ENCODE assay signal across 9 cellular contexts in the genomic region with DNA sequence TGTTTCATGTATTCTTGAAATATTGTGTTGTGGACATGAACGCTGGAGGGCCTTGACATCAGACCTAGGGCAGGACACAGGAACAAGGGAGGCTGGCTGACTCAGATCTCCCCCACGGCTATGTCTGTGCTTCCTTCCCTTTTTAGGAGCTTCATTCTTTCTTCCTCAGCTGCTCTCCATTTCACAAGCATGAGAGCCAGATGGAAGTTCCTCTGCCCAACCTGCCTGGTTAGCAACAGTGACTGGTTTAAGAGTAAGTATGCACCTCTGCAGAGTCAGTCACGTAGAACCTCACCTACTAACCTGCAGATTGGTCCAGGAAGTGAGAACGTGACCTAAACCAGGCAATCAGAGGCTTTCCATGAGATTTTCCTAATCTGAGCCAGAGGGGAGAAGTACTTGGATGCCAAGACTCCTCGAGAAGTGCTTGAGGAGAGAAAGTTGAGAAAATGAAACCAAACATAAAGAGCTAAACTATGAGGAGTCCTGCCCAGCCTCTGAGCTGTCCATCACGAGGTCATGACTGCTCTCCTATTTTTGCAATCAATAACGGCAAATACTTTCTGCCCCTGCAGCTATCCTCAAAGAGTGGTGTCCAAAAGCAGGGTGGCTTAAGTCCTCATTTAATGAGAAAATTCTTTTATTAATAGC.
DNase-seq lines count a peak whose midpoint lies in the region; ATAC-seq and TF ChIP-seq lines count a peak whose summit lies in the region.
"Had no signal": no experiment of that assay in that cellular context is flagged by ENCODE, and none has a peak within 500 bp of the region (broad histone marks: within the 10 kb centered on the region; RNA-seq: fewer than 3 reads in every experiment).

No MANE protein-coding gene starts in this region.

- no peaks in the 10 kb centered on the region for H4K20me1 ChIP-seq in IMR-90 (ENCODE audit: insufficient read depth, low read length)

- ATAC-seq in IMR-90 (ENCODE audit: low read depth) (no peak; the same call in 1 of the 2 replicates), left lung (peak; percentile 90), upper lobe of right lung (peak; percentile 94)

- H2AK5ac ChIP-seq in IMR-90 (ENCODE audit: low read depth, low read length) = 0 out of 2 replicates have a peak overlapping the region, but pooled peaks have one; percentile 52

- 0 out of 2 replicates have a peak overlapping the region, but pooled peaks have one; percentile 5 for H3K4ac ChIP-seq in IMR-90 (ENCODE audit: low read depth, low read length)

- no CpG with 5 or more reads among the region's 7 CpGs for WGBS in IMR-90 (ENCODE audit: extremely low coverage in 2 of 2, insufficient read length in 1 of 2), 2 experiments
- WGBS in adrenal gland, 4 donors = 62 to 73% (median 71%) methylated on average over 7 of the region's 7 CpGs

- no peaks in the 10 kb centered on the region for H3K79me1 ChIP-seq in IMR-90 (ENCODE audit: low read depth in 1 of 2, low read length in 2 of 2)

- dilution Hi-C loops in IMR-90 (cut with HindIII; ENCODE audit: low sequenced_read_pairs, unreplicated experiment) = no loop called here

- H3K4me3 ChIP-seq in IMR-90 (ENCODE audit: insufficient read depth, low read depth, low read length) (no peak overlapping the region), adrenal gland (peak overlapping the region in 1 of 4 donors; percentile 15), left lung (peak overlapping the region in 1 of 2 donors; percentile 23), upper lobe of right lung (peak overlapping the region; percentile 22)

- H2BK120ac ChIP-seq in IMR-90 (ENCODE audit: low read depth, low read length) = peak overlapping the region; percentile 37

- H2AK9ac ChIP-seq in IMR-90 (replicated peaks; ENCODE audit: low read depth, low read length, poor library complexity) = peak overlapping the region; percentile 37

- H3K4me1 ChIP-seq in IMR-90 (ENCODE audit: control insufficient read depth, insufficient read depth, low read length) = peaks cover 3% of the 10 kb centered on the region; the same call in 1 of the 2 replicates
- no peaks in the 10 kb centered on the region for H3K4me1 ChIP-seq in adrenal gland (replicated peaks in 1 of 2)
- peaks cover 0 to 10% of the 10 kb centered on the region in 2 donors for H3K4me1 ChIP-seq in left lung
- no peaks in the 10 kb centered on the region for H3K4me1 ChIP-seq in upper lobe of right lung

- no peaks in the 10 kb centered on the region for H3K9me3 ChIP-seq in IMR-90 (ENCODE audit: control insufficient read depth, insufficient read depth, low read length)
- H3K9me3 ChIP-seq in adrenal gland (replicated peaks in 1 of 3) = no peaks in the 10 kb centered on the region
- H3K9me3 ChIP-seq in left lung = no peaks in the 10 kb centered on the region
- H3K9me3 ChIP-seq in upper lobe of right lung = no peaks in the 10 kb centered on the region

- H2BK20ac ChIP-seq in IMR-90 (ENCODE audit: low read depth, low read length) = peak overlapping the region; percentile 61; the same call in 1 of the 2 replicates

- no peak for TF ChIP-seq RAD21 in IMR-90 (IDR thresholded peaks at IDR 0.05; ENCODE audit: low read length)

- H4K5ac ChIP-seq in IMR-90 (ENCODE audit: low read depth, low read length) = peak overlapping the region; percentile 21; the same call in 1 of the 2 replicates

- no peak overlapping the region for H4K91ac ChIP-seq in IMR-90 (ENCODE audit: insufficient read depth, low read depth, low read length)

- 0 out of 3 replicates have a peak overlapping the region, but pooled peaks have one; percentile 1 for H2BK15ac ChIP-seq in IMR-90 (ENCODE audit: low read depth, low read length)

- DNase-seq in IMR-90 (no peak), adrenal gland (peak; percentile 22 to 70 (median 38)), left lung (peak in 1 of 2 donors; percentile 65), upper lobe of right lung (peak; percentile 68), H4 (ENCODE audit: low spot score) (no peak), NCI-H748 (lab: John Stamatoyannopoulos, UW; ENCODE audit: unreplicated experiment) (no peak)
- DNase-seq in activated CD4-positive, alpha-beta T cell treated with anti-CD3 and anti-CD28 coated beads, Interleukin-2, amount 50 U/mL, for 48 hours = no peak
- DNase-seq: activated CD4-positive, CD25-positive, alpha-beta regulatory T cell; NCI-H1436 treated with DMSO at 0.1 percent for 48 hours had no signal

- H3K27ac ChIP-seq in IMR-90 (ENCODE audit: insufficient read depth, low read length) = no peak overlapping the region
- H3K27ac ChIP-seq in adrenal gland = peak overlapping the region in 3 of 5 donors; percentile 39 to 77 (median 45)
- H3K27ac ChIP-seq in left lung = peak overlapping the region; percentile 42 to 93
- peak overlapping the region; percentile 73 for H3K27ac ChIP-seq in upper lobe of right lung

- no peak overlapping the region for H3K9ac ChIP-seq in IMR-90 (ENCODE audit: low read depth, low read length)

- no peak for TF ChIP-seq CTCF in IMR-90 (conservative IDR thresholded peaks at IDR 0.05; ENCODE audit: low read depth, low read length)
- no peak for TF ChIP-seq CTCF in adrenal gland (IDR thresholded peaks at IDR 0.05)
- no peak for TF ChIP-seq CTCF in left lung (IDR thresholded peaks at IDR 0.05)
- no peak for TF ChIP-seq CTCF in upper lobe of right lung (IDR thresholded peaks at IDR 0.05)

- H3K36me3 ChIP-seq in IMR-90 (ENCODE audit: control insufficient read depth, insufficient read depth, low read length) (no peaks in the 10 kb centered on the region), adrenal gland (replicated peaks in 1 of 2) (no peaks in the 10 kb centered on the region), left lung (no peaks in the 10 kb centered on the region), upper lobe of right lung (no peaks in the 10 kb centered on the region)

- H3K18ac ChIP-seq in IMR-90 (ENCODE audit: low read depth, low read length) = peak overlapping the region; percentile 69; the same call in 1 of the 2 replicates

- CTCF ChIA-PET in IMR-90 (lab: Yijun Ruan, JAX) = no interaction called here

- TF ChIP-seq POLR2A in IMR-90 (IDR thresholded peaks at IDR 0.05; ENCODE audit: low read depth, low read length) = no peak
- no peak for TF ChIP-seq POLR2A in adrenal gland (IDR thresholded peaks at IDR 0.05)

- BruUV-seq in IMR-90 (replicated peaks; lab: Mats Ljungman, UMichigan) = no TSS peak

- H2AFZ ChIP-seq in IMR-90 (replicated peaks; ENCODE audit: low read length, poor library complexity) = peak overlapping the region; percentile 78

- POLR2A ChIA-PET in IMR-90 (lab: Charles Lee; ENCODE audit: unreplicated experiment) = interaction anchor here (0.7 kb wide), 1 partner anchor 259 kb away, joined by 3 read pairs; no protein-coding TSS in a partner anchor

- peak overlapping the region; percentile 82 for H3K14ac ChIP-seq in IMR-90 (replicated peaks; ENCODE audit: low read depth, low read length)

- H4K8ac ChIP-seq in IMR-90 (ENCODE audit: low read depth in 2 of 2, low read length in 2 of 2) = peak overlapping the region; percentile 23 to 57; a peak in 2 of 4 replicates

- H3K9me1 ChIP-seq in IMR-90 (ENCODE audit: insufficient read depth, low read length) = no peaks in the 10 kb centered on the region; the same call in 1 of the 2 replicates

- H2BK5ac ChIP-seq in IMR-90 (ENCODE audit: low read depth, low read length, poor library complexity, severe bottlenecking) = no peak overlapping the region

- intact Hi-C loops in IMR-90 (cut with micrococcal nuclease) = no loop called here
- intact Hi-C loops in adrenal gland (cut with DNase I) = no loop called here
- intact Hi-C loops in left lung (cut with DNase I) = no loop called here
- intact Hi-C loops in upper lobe of right lung (cut with DNase I) = no loop called here

- peak overlapping the region; percentile 73; the same call in 1 of the 2 replicates for H3K4me2 ChIP-seq in IMR-90 (ENCODE audit: low read depth, low read length)

- H3K27me3 ChIP-seq in IMR-90 (ENCODE audit: control insufficient read depth, insufficient read depth, low read length) (no peaks in the 10 kb centered on the region), adrenal gland (no peaks in the 10 kb centered on the region), left lung (no peaks in the 10 kb centered on the region), upper lobe of right lung (no peaks in the 10 kb centered on the region)

- in situ Hi-C loops in IMR-90 (cut with MboI; ENCODE audit: low sequenced_read_pairs) = no loop called here

- H3K23ac ChIP-seq in IMR-90 (ENCODE audit: low read depth, low read length) = no peak overlapping the region

- no peak overlapping the region for H3K56ac ChIP-seq in IMR-90 (ENCODE audit: extremely low read depth, insufficient read depth, low read length)

TF ChIP-seq in IMR-90, 13 proteins besides CTCF, POLR2A, EP300 and RAD21 (continues in another document):
- no peak for TF ChIP-seq CEBPB (IDR thresholded peaks at IDR 0.05; ENCODE audit: low read depth, low read length)
- TF ChIP-seq BHLHE40 (IDR thresholded peaks at IDR 0.05; ENCODE audit: low read depth, low read length) = no peak
- TF ChIP-seq MAZ (IDR thresholded peaks at IDR 0.05; ENCODE audit: borderline replicate concordance, low read depth, low read length) = no peak
- no peak for TF ChIP-seq RCOR1 (IDR thresholded peaks at IDR 0.05; ENCODE audit: insufficient replicate concordance, low read length)
- TF ChIP-seq CHD1 (IDR thresholded peaks at IDR 0.05; ENCODE audit: low read depth, low read length) = no peak
- no peak for TF ChIP-seq FOS (IDR thresholded peaks at IDR 0.05; ENCODE audit: low read depth, low read length)
- TF ChIP-seq SMC3 (IDR thresholded peaks at IDR 0.05; ENCODE audit: low read depth, low read length) = no peak
- TF ChIP-seq, protein P1, sequence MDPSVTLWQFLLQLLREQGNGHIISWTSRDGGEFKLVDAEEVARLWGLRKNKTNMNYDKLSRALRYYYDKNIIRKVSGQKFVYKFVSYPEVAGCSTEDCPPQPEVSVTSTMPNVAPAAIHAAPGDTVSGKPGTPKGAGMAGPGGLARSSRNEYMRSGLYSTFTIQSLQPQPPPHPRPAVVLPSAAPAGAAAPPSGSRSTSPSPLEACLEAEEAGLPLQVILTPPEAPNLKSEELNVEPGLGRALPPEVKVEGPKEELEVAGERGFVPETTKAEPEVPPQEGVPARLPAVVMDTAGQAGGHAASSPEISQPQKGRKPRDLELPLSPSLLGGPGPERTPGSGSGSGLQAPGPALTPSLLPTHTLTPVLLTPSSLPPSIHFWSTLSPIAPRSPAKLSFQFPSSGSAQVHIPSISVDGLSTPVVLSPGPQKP (IDR thresholded peaks at IDR 0.05; ENCODE audit: borderline replicate concordance, low read depth, low read length) = no peak
- TF ChIP-seq MXI1 (IDR thresholded peaks at IDR 0.05; ENCODE audit: borderline replicate concordance, low read depth, low read length) = no peak
- TF ChIP-seq RFX5 (IDR thresholded peaks at IDR 0.05; ENCODE audit: low read depth, low read length) = no peak
- TF ChIP-seq NFE2L2 (IDR thresholded peaks at IDR 0.05; ENCODE audit: low read depth, low read length) = no peak

Comparison
In these comparisons a context has a peak if more than half of its experiments do, and no peak if none do; other contexts are left out.
1. DNase-seq: peak in adrenal gland (7 of 7) and upper lobe of right lung (single experiment); none in IMR-90 (single experiment), H4 (single experiment), NCI-H748 (single experiment) and activated CD4-positive, alpha-beta T cell treated with anti-CD3 and anti-CD28 coated beads, Interleukin-2, amount 50 U/mL, for 48 hours (0 of 2).